1 cellular context compared by ENCODE assay signal in genomic region chr2:241905716-241906376, GRCh38.
TF ChIP-seq lines count a peak whose summit lies in the region.

No MANE protein-coding gene starts in this region.

TF ChIP-seq in HepG2, 621 proteins besides CTCF, POLR2A, EP300 and RAD21 (continued from another document):
- TF ChIP-seq ZNF687 (CRISPR knock-in tag; IDR thresholded peaks at IDR 0.05) (peak; percentile 27), AGO1 (IDR thresholded peaks at IDR 0.05; ENCODE audit: low read depth, low read length, poor library complexity, severe bottlenecking) (no peak), ELK4 (CRISPR knock-in tag; IDR thresholded peaks at IDR 0.05; ENCODE audit: borderline replicate concordance) (no peak), MIXL1 (CRISPR knock-in tag; IDR thresholded peaks at IDR 0.05) (no peak), MLXIP (CRISPR knock-in tag; IDR thresholded peaks at IDR 0.05; ENCODE audit: borderline replicate concordance) (no peak), PAXIP1 (CRISPR knock-in tag; conservative IDR thresholded peaks at IDR 0.05) (0 out of 2 replicates have a peak, but pooled peaks have one; percentile 19), SIN3B (IDR thresholded peaks at IDR 0.05; ENCODE audit: low read length) (no peak), ZBTB2 (CRISPR knock-in tag; IDR thresholded peaks at IDR 0.05; ENCODE audit: low read depth) (no peak), ELF4 (CRISPR knock-in tag; IDR thresholded peaks at IDR 0.05; ENCODE audit: borderline replicate concordance) (no peak), ZNF296 (CRISPR knock-in tag; conservative IDR thresholded peaks at IDR 0.05) (no peak), GPN1 (CRISPR knock-in tag; IDR thresholded peaks at IDR 0.05; ENCODE audit: borderline replicate concordance) (no peak), PTBP1 (IDR thresholded peaks at IDR 0.05; ENCODE audit: low read depth, low read length, poor library complexity, severe bottlenecking) (no peak), ZNF501 (CRISPR knock-in tag; IDR thresholded peaks at IDR 0.05) (no peak), ZNF615 (CRISPR knock-in tag; IDR thresholded peaks at IDR 0.05; ENCODE audit: borderline replicate concordance) (no peak), ZNF335 (CRISPR knock-in tag; IDR thresholded peaks at IDR 0.05) (no peak), ZNF350 (CRISPR knock-in tag; IDR thresholded peaks at IDR 0.05; ENCODE audit: borderline replicate concordance, low read depth) (no peak)
TF ChIP-seq in HepG2: peak in this region for 12.
